Comparison of ENCODE assay signal across 1 cellular context in genomic region chr15:34610388-34610787, GRCh38.
TF ChIP-seq lines count a peak whose summit lies in the region.

No MANE protein-coding gene starts in this region.

TF ChIP-seq in H1, 55 proteins besides CTCF, POLR2A, EP300 and RAD21 (continued from another document):
- TF ChIP-seq SIN3A (conservative IDR thresholded peaks at IDR 0.05 in 1 of 2, IDR thresholded peaks at IDR 0.05 in 1 of 2; ENCODE audit: low read depth in 1 of 2, low read length in 2 of 2) = no peak
